In genomic region chr20:55058938-55059337, GRCh38 we compare ENCODE assay signal across 28 cellular contexts.
"Had no signal": no experiment of that assay in that cellular context is flagged by ENCODE, and none has a peak within 500 bp of the region (broad histone marks: within the 10 kb centered on the region; RNA-seq: fewer than 3 reads in every experiment).

No MANE protein-coding gene starts in this region.

- H3K9me3 ChIP-seq: Peyer's patch, SJSA1, SK-N-SH had no signal

- DNase-seq: Kasumi-1, MG63, NCI-H1092, NCI-H1105, NCI-H1436, NCI-H1694, NCI-H187, NCI-H1930, NCI-H2029 treated with DMSO at 0.1 percent for 48 hours, NCI-H2081 treated with DMSO at 0.1 percent for 48 hours, NCI-H2107, NCI-H2171, NCI-H226, NCI-H446 treated with DMSO at 0.1 percent for 48 hours, NCI-H510A, NCI-H524, NCI-H526, NCI-H69, NCI-H748 treated with DMSO at 0.1 percent for 48 hours, NCI-H82, PC-3, Peyer's patch, Right ventricle myocardium superior, RPMI8226, SHP77 treated with DMSO at 0.1 percent for 48 hours, SK-N-SH, T-cell had no signal

- H3K4me2 ChIP-seq: SK-N-SH had no signal

- H3K27ac ChIP-seq: Peyer's patch, SJSA1 had no signal

- ATAC-seq: PC-3, T-cell had no signal

- H3K27me3 ChIP-seq: MG63, Peyer's patch, SJSA1 had no signal

- H3K9ac ChIP-seq: SK-N-SH had no signal

- H3K36me3 ChIP-seq: MG63, Peyer's patch, SJSA1 had no signal

- H3K4me1 ChIP-seq: Peyer's patch, SJSA1 had no signal

- H3K4me3 ChIP-seq: MG63, Peyer's patch, SJSA1 had no signal

- H3K9me2 ChIP-seq: SK-N-SH had no signal
